In genomic region chr3:9834520-9835380, GRCh38 we compare ENCODE assay signal across 27 cellular contexts. TPM values are rescaled to one million over a fixed set of nuclear protein-coding genes. Genes with fewer than 3 reads are reported as not detected.
A peak's percentile ranks its signal among the peaks of the same experiment; 100 is the strongest.
DNase-seq lines count a peak whose midpoint lies in the region; ATAC-seq, FAIRE-seq and TF ChIP-seq lines count a peak whose summit lies in the region.
"Had no signal": no experiment of that assay in that cellular context is flagged by ENCODE, and none has a peak within 500 bp of the region (broad histone marks: within the 10 kb centered on the region; RNA-seq: fewer than 3 reads in every experiment).

No MANE protein-coding gene starts in this region.

- no peak for ATAC-seq in K562
- ATAC-seq in activated T-cell treated with anti-CD3 and anti-CD28 coated beads, Interleukin-2, amount 50 U/mL, for 4 hours, result no peak
- no peak for ATAC-seq in CD8-positive, alpha-beta T cell

- H3K9me1 ChIP-seq in K562 (ENCODE audit: control insufficient read depth, insufficient read depth, low read length), result no peaks in the 10 kb centered on the region

- H3K4me3 ChIP-seq in mammary epithelial cell (replicated peaks in 1 of 3; ENCODE audit: insufficient read depth in 1 of 3, low read depth in 2 of 3, low read length in 3 of 3), result no peak overlapping the region
- H3K4me3 ChIP-seq in K562, result no peak overlapping the region
- H3K4me3 ChIP-seq in osteoblast (ENCODE audit: insufficient read depth, low read length), result no peak overlapping the region
- no peak overlapping the region for H3K4me3 ChIP-seq in CD8-positive, alpha-beta T cell (ENCODE audit: low read depth, low read length)

- H3K27ac ChIP-seq in mammary epithelial cell (ENCODE audit: insufficient read depth, low read depth, low read length) (no peak overlapping the region), K562 (ENCODE audit: extremely low read depth, low read depth, low read length) (no peak overlapping the region), osteoblast (ENCODE audit: low read depth, low read length) (no peak overlapping the region)
- no peak overlapping the region for H3K27ac ChIP-seq in CD8-positive, alpha-beta T cell (ENCODE audit: low read depth, low read length)

- dilution Hi-C loops in mammary epithelial cell (cut with HindIII; ENCODE audit: low sequenced_read_pairs), result no loop called here

- no peak for FAIRE-seq in K562 (lab: Jason Lieb, UNC)
- FAIRE-seq: D721Med, GM18507, H54, HTR-8/SVneo had no signal

- H3K4me1 ChIP-seq in mammary epithelial cell (ENCODE audit: insufficient read depth, low read length), result no peaks in the 10 kb centered on the region
- peaks cover 0 to 8% of the 10 kb centered on the region in 2 experiments; a peak in 1 of 5 replicates for H3K4me1 ChIP-seq in K562 (replicated peaks in 1 of 2; ENCODE audit: control insufficient read depth in 2 of 2, insufficient read depth in 2 of 2, low read length in 2 of 2)
- H3K4me1 ChIP-seq in osteoblast (ENCODE audit: insufficient read depth, low read length), result no peaks in the 10 kb centered on the region
- H3K4me1 ChIP-seq in CD8-positive, alpha-beta T cell (ENCODE audit: insufficient read depth, low read length), result peaks cover 6% of the 10 kb centered on the region

- H3K9me3 ChIP-seq in mammary epithelial cell (replicated peaks; ENCODE audit: insufficient read depth, low read length) (no peaks in the 10 kb centered on the region), K562 (replicated peaks; ENCODE audit: control insufficient read depth, insufficient read depth, low read depth, low read length) (no peaks in the 10 kb centered on the region), osteoblast (ENCODE audit: low read depth, low read length) (no peaks in the 10 kb centered on the region)
- H3K9me3 ChIP-seq in CD8-positive, alpha-beta T cell (ENCODE audit: low read length), result no peaks in the 10 kb centered on the region

- intact Hi-C loops in MCF 10A (cut with micrococcal nuclease), result no loop called here
- intact Hi-C loops in mammary epithelial cell (cut with micrococcal nuclease), result no loop called here
- intact Hi-C loops in K562 (cut with micrococcal nuclease), result no loop called here
- intact Hi-C loops in CD8-positive, alpha-beta T cell (cut with DNase I, micrococcal nuclease), result no loop called here

- DNase-seq in MCF 10A (ENCODE audit: unreplicated experiment) (no peak), mammary epithelial cell (no peak), K562 (ENCODE audit: extremely low read depth in 1 of 4, low spot score in 3 of 4) (no peak), osteoblast (ENCODE audit: insufficient read length, low spot score, missing footprints) (peak; percentile 62), hepatic stellate cell (ENCODE audit: low spot score) (no peak)
- DNase-seq in activated T-cell treated with anti-CD3 and anti-CD28 coated beads, Interleukin-2, amount 50 U/mL, for 4 hours, result no peak
- no peak for DNase-seq in CD8-positive, alpha-beta T cell
- DNase-seq: 8988T; ACHN; CD4-positive, CD25-positive, alpha-beta regulatory T cell; KG1; MM.1S; NCI-H1048; NCI-H1417; NCI-H1694 treated with DMSO at 0.1 percent for 48 hours; NCI-H2081; NCI-H2227 treated with DMSO at 0.1 percent for 48 hours; NCI-H510A; NCI-H69; RPMI8226; SHP77 treated with DMSO at 0.1 percent for 48 hours had no signal

- POLR2A ChIA-PET in MCF 10A (lab: Yijun Ruan, JAX), result interaction anchor here (0.6 to 1.6 kb wide), 3 partner anchors 10 to 149 kb away, joined by 3 read pairs; no protein-coding TSS in a partner anchor
- POLR2A ChIA-PET in K562 (lab: Yijun Ruan, JAX), result interaction anchor here (0.6 to 2.1 kb wide), 6 partner anchors 9 to 148 kb away, joined by 3 to 11 read pairs (median 4); partner anchors contain the start of genes ARPC4 and RPUSD3
- POLR2A ChIA-PET in CD8-positive, alpha-beta T cell (lab: Charles Lee), result no interaction called here

- TF ChIP-seq CTCF in MCF 10A (IDR thresholded peaks at IDR 0.05; ENCODE audit: unreplicated experiment) (no peak), mammary epithelial cell (conservative IDR thresholded peaks at IDR 0.05 in 1 of 2, IDR thresholded peaks at IDR 0.05 in 1 of 2; ENCODE audit: extremely low read depth in 1 of 2, insufficient read depth in 1 of 2, low read depth in 1 of 2, low read length in 2 of 2) (no peak), K562 (IDR thresholded peaks at IDR 0.05 in 2 of 3, conservative IDR thresholded peaks at IDR 0.05 in 1 of 3; ENCODE audit: insufficient read depth in 2 of 3, low read depth in 1 of 3, low read length in 3 of 3) (no peak; a peak in 1 of 6 replicates), osteoblast (IDR thresholded peaks at IDR 0.05; ENCODE audit: extremely low read depth, low read depth, low read length) (no peak)
- no peak for TF ChIP-seq CTCF in CD8-positive, alpha-beta T cell (IDR thresholded peaks at IDR 0.05)

- BruUV-seq in MCF 10A (replicated peaks; lab: Mats Ljungman, UMichigan) (no TSS peak), mammary epithelial cell (replicated peaks; lab: Mats Ljungman, UMichigan) (no TSS peak), K562 (replicated peaks; lab: Mats Ljungman, UMichigan) (no TSS peak)

- H3K27me3 Mint-ChIP-seq in MCF 10A (ENCODE audit: insufficient read depth, unreplicated experiment), result no peaks in the 10 kb centered on the region
- no peaks in the 10 kb centered on the region for H3K27me3 Mint-ChIP-seq in activated T-cell treated with anti-CD3 and anti-CD28 coated beads, Interleukin-2, amount 50 U/mL, for 4 hours (ENCODE audit: low read depth)
- no peaks in the 10 kb centered on the region for H3K27me3 Mint-ChIP-seq in CD8-positive, alpha-beta T cell (ENCODE audit: low read depth)
- H3K27me3 Mint-ChIP-seq: CD4-positive, CD25-positive, alpha-beta regulatory T cell had no signal

- no peaks in the 10 kb centered on the region for H3K9me3 Mint-ChIP-seq in MCF 10A (ENCODE audit: unreplicated experiment)
- no peaks in the 10 kb centered on the region for H3K9me3 Mint-ChIP-seq in activated T-cell treated with anti-CD3 and anti-CD28 coated beads, Interleukin-2, amount 50 U/mL, for 4 hours
- H3K9me3 Mint-ChIP-seq in CD8-positive, alpha-beta T cell, result no peaks in the 10 kb centered on the region
- H3K9me3 Mint-ChIP-seq: CD4-positive, CD25-positive, alpha-beta regulatory T cell had no signal

- 81% methylated on average over 12 of the region's 18 CpGs for WGBS in mammary epithelial cell (ENCODE audit: low coverage, missing lambda C conversion rate)
- 83% methylated on average over 18 of the region's 18 CpGs for WGBS in K562 (ENCODE audit: insufficient coverage, low coverage, missing lambda C conversion rate)

- H3K36me3 Mint-ChIP-seq in MCF 10A (ENCODE audit: insufficient read depth, unreplicated experiment), result peaks cover 18% of the 10 kb centered on the region
- H3K36me3 Mint-ChIP-seq in activated T-cell treated with anti-CD3 and anti-CD28 coated beads, Interleukin-2, amount 50 U/mL, for 4 hours (ENCODE audit: insufficient read depth), result peaks cover 8% of the 10 kb centered on the region
- peaks cover 55% of the 10 kb centered on the region for H3K36me3 Mint-ChIP-seq in CD8-positive, alpha-beta T cell

- CTCF ChIA-PET in MCF 10A (lab: Yijun Ruan, JAX), result interaction anchor here (0.6 kb wide), 2 partner anchors 79 to 124 kb away, joined by 4 read pairs; no protein-coding TSS in a partner anchor
- CTCF ChIA-PET in mammary epithelial cell (lab: Charles Lee; ENCODE audit: low non-redundant PET), result no interaction called here
- CTCF ChIA-PET in K562 (lab: Yijun Ruan, JAX; ENCODE audit: low intra/inter-chr PET ratio), result no interaction called here
- CTCF ChIA-PET in CD8-positive, alpha-beta T cell (lab: Charles Lee), result interaction anchor here (1.2 kb wide), 1 partner anchor 9 kb away, joined by 5 read pairs; the partner anchor contains the start of gene RPUSD3

- H3K4me3 Mint-ChIP-seq in MCF 10A (ENCODE audit: unreplicated experiment), result no peak overlapping the region
- no peak overlapping the region for H3K4me3 Mint-ChIP-seq in activated T-cell treated with anti-CD3 and anti-CD28 coated beads, Interleukin-2, amount 50 U/mL, for 4 hours
- H3K4me3 Mint-ChIP-seq in CD8-positive, alpha-beta T cell, result no peak overlapping the region

- in situ Hi-C loops in mammary epithelial cell (cut with MboI; ENCODE audit: low sequenced_read_pairs in 2 of 2), result loop anchor here in 1 of 2 donors (10.0 kb wide), 1 partner anchor 110 kb away; no protein-coding TSS in a partner anchor
- in situ Hi-C loops in K562 (cut with MboI), result loop anchor here (25.0 kb wide), 1 partner anchor 903 kb away; no protein-coding TSS in a partner anchor

- H2AFZ ChIP-seq in mammary epithelial cell (ENCODE audit: low read depth, low read length), result no peak overlapping the region
- no peak overlapping the region for H2AFZ ChIP-seq in K562 (ENCODE audit: low read depth, low read length)
- no peak overlapping the region for H2AFZ ChIP-seq in osteoblast (ENCODE audit: low read length)

- no peak overlapping the region for H3K4me2 ChIP-seq in mammary epithelial cell (ENCODE audit: insufficient read depth, low read depth, low read length)
- H3K4me2 ChIP-seq in K562 (ENCODE audit: insufficient read depth, low read length), result no peak overlapping the region
- H3K4me2 ChIP-seq in osteoblast (ENCODE audit: insufficient read depth, low read length), result no peak overlapping the region

- H3K79me2 ChIP-seq in mammary epithelial cell (ENCODE audit: insufficient read depth, low read length) (no peaks in the 10 kb centered on the region), K562 (ENCODE audit: control insufficient read depth, insufficient read depth, low read length) (no peaks in the 10 kb centered on the region), osteoblast (ENCODE audit: insufficient read depth, low read length) (no peaks in the 10 kb centered on the region)

- TF ChIP-seq POLR2A in K562 (conservative IDR thresholded peaks at IDR 0.05), result no peak

- no peak for TF ChIP-seq EP300 in K562 (IDR thresholded peaks at IDR 0.05; ENCODE audit: low read length)

- H3K36me3 ChIP-seq in mammary epithelial cell (ENCODE audit: insufficient read depth, low read length), result no peaks in the 10 kb centered on the region
- peaks cover 81% of the 10 kb centered on the region for H3K36me3 ChIP-seq in K562 (ENCODE audit: control insufficient read depth, insufficient read depth, low read length)
- peaks cover 49% of the 10 kb centered on the region for H3K36me3 ChIP-seq in osteoblast (ENCODE audit: insufficient read depth, low read length)
- peaks cover 11% of the 10 kb centered on the region for H3K36me3 ChIP-seq in CD8-positive, alpha-beta T cell (ENCODE audit: insufficient read depth, low read length)

- H3K27me3 ChIP-seq in mammary epithelial cell (ENCODE audit: insufficient read depth, low read length) (no peaks in the 10 kb centered on the region), K562 (ENCODE audit: control insufficient read depth in 2 of 2, insufficient read depth in 2 of 2, low read length in 2 of 2) (no peaks in the 10 kb centered on the region), osteoblast (ENCODE audit: insufficient read depth, low read length) (no peaks in the 10 kb centered on the region)
- H3K27me3 ChIP-seq in CD8-positive, alpha-beta T cell (ENCODE audit: insufficient read depth, low read length), result no peaks in the 10 kb centered on the region

- H4K20me1 ChIP-seq in mammary epithelial cell (ENCODE audit: insufficient read depth, low read length) (no peaks in the 10 kb centered on the region), K562 (replicated peaks; ENCODE audit: control insufficient read depth, insufficient read depth, low read length) (peaks cover 4% of the 10 kb centered on the region; the same call in 1 of the 2 replicates), osteoblast (ENCODE audit: insufficient read depth, low read length) (no peaks in the 10 kb centered on the region)

- peak overlapping the region; percentile 30 for H3K27ac Mint-ChIP-seq in MCF 10A (ENCODE audit: low read depth, unreplicated experiment)
- no peak overlapping the region for H3K27ac Mint-ChIP-seq in CD8-positive, alpha-beta T cell

- no peak overlapping the region for H3K9ac ChIP-seq in mammary epithelial cell (ENCODE audit: insufficient read depth, low read length)
- peak overlapping the region in 1 of 2 experiments; percentile 15; a peak in 1 of 4 replicates for H3K9ac ChIP-seq in K562 (ENCODE audit: insufficient read depth in 1 of 2, low read depth in 2 of 2, low read length in 2 of 2)

- no peaks in the 10 kb centered on the region for H3K4me1 Mint-ChIP-seq in MCF 10A (ENCODE audit: insufficient read depth, unreplicated experiment)
- peaks cover 6% of the 10 kb centered on the region for H3K4me1 Mint-ChIP-seq in activated T-cell treated with anti-CD3 and anti-CD28 coated beads, Interleukin-2, amount 50 U/mL, for 4 hours (ENCODE audit: low read depth)
- peaks cover 7% of the 10 kb centered on the region for H3K4me1 Mint-ChIP-seq in CD8-positive, alpha-beta T cell (ENCODE audit: low read depth)

- no peak for TF ChIP-seq RAD21 in K562 (CRISPR knock-in tag; conservative IDR thresholded peaks at IDR 0.05 in 1 of 2, IDR thresholded peaks at IDR 0.05 in 1 of 2)

RNA-seq across cellular contexts. Expression of gene RPUSD3, which starts 9.1 kb away (rescaled TPM):
- total RNA-seq in MCF 10A (2022) (40.3 and 40.7 TPM in 2 replicates), mammary epithelial cell (10 to 100 TPM; 35.0 to 40.8 TPM), K562 (2014; rRNA removed) (73.0 and 90.5 TPM in 2 replicates), K562 (2014; rRNA removed; fragmentation: Illumina TruSeq; extraction: Trizol) (44.3 and 55.8 TPM in 2 replicates), K562 (2015; rRNA removed; fragmentation: Illumina TruSeq; extraction: Trizol) (51.5 and 59.3 TPM in 2 replicates), K562 (2021) (99.0 and 100 TPM in 2 replicates), osteoblast (18.6 and 19.2 TPM in 2 replicates)
- polyA plus RNA-seq in mammary epithelial cell (57.7 TPM), K562 (2011; rRNA removed) (56.1 and 104 TPM in 2 replicates), K562 (2014; fragmentation: Illumina TruSeq; extraction: Trizol) (98.2 and 119 TPM in 2 replicates), K562 (2014; fragmentation: Nextera tagmentation; extraction: Ambion mirVana) (10 to 100 TPM; 13.8 to 26.4 TPM), K562 (2014; rRNA removed) (66.6 and 76.8 TPM in 2 replicates)
- 27.1 TPM for polyA minus RNA-seq in mammary epithelial cell
- 79.3 and 118 TPM in 2 replicates for total RNA-seq in K562 (2011; cell fraction: chromatin; rRNA removed; ENCODE audit: low replicate concordance)
- total RNA-seq in K562 (2011; cell fraction: nucleolus; rRNA removed), result 76.7 and 80.0 TPM in 2 replicates
- total RNA-seq in K562 (2011; cell fraction: nucleoplasm; rRNA removed), result 76.9 and 87.5 TPM in 2 replicates
- polyA plus RNA-seq in K562 (2011; cell fraction: cytosol; rRNA removed), result 77.0 and 146 TPM in 2 replicates
- polyA plus RNA-seq in K562 (2011; cell fraction: nucleus; rRNA removed), result 62.9 and 99.5 TPM in 2 replicates
- 69.4 and 77.4 TPM in 2 replicates for polyA plus RNA-seq in K562 (2012)
- polyA minus RNA-seq in K562 (2011; rRNA and poly(A)+ RNA removed), result 42.4 and 42.7 TPM in 2 replicates
- 33.5 and 40.3 TPM in 2 replicates for polyA minus RNA-seq in K562 (2011; cell fraction: cytosol; rRNA and poly(A)+ RNA removed)
- 26.7 and 27.1 TPM in 2 replicates for polyA minus RNA-seq in K562 (2011; cell fraction: nucleus; rRNA and poly(A)+ RNA removed)
- total RNA-seq in activated T-cell treated with anti-CD3 and anti-CD28 coated beads, Interleukin-2, amount 50 U/mL, for 4 hours, result 10 to 100 TPM; 56.5 to 70.3 (median 69.0) TPM
- total RNA-seq in CD8-positive, alpha-beta T cell, result 1 to 10 TPM; 5.3 to 6.4 TPM

RNA-seq across cellular contexts. Expression of gene TTLL3, which starts 24.7 kb away (rescaled TPM):
- total RNA-seq in MCF 10A (2022) (14.6 and 16.6 TPM in 2 replicates), mammary epithelial cell (10 to 100 TPM; 15.8 to 33.3 TPM), K562 (2014; rRNA removed) (30.7 and 34.0 TPM in 2 replicates), K562 (2014; rRNA removed; fragmentation: Illumina TruSeq; extraction: Trizol) (28.7 and 33.0 TPM in 2 replicates), K562 (2015; rRNA removed; fragmentation: Illumina TruSeq; extraction: Trizol) (31.6 and 33.2 TPM in 2 replicates), K562 (2021) (53.7 and 63.6 TPM in 2 replicates), osteoblast (31.1 and 33.9 TPM in 2 replicates)
- polyA plus RNA-seq in mammary epithelial cell (6.9 TPM), K562 (2011; rRNA removed) (95.8 and 120 TPM in 2 replicates), K562 (2014; fragmentation: Illumina TruSeq; extraction: Trizol) (53.8 and 60.9 TPM in 2 replicates), K562 (2014; fragmentation: Nextera tagmentation; extraction: Ambion mirVana) (10 to 100 TPM in 1 of 2 experiments, 1 to 10 TPM in 1; 8.9 to 11.6 TPM), K562 (2014; rRNA removed) (72.7 and 106 TPM in 2 replicates)
- 1.2 TPM for polyA minus RNA-seq in mammary epithelial cell
- total RNA-seq in K562 (2011; cell fraction: chromatin; rRNA removed; ENCODE audit: low replicate concordance), result 652 and 1,082 TPM in 2 replicates
- 407 and 449 TPM in 2 replicates for total RNA-seq in K562 (2011; cell fraction: nucleolus; rRNA removed)
- total RNA-seq in K562 (2011; cell fraction: nucleoplasm; rRNA removed), result 488 and 686 TPM in 2 replicates
- 71.0 and 73.2 TPM in 2 replicates for polyA plus RNA-seq in K562 (2011; cell fraction: cytosol; rRNA removed)
- 641 and 948 TPM in 2 replicates for polyA plus RNA-seq in K562 (2011; cell fraction: nucleus; rRNA removed)
- polyA plus RNA-seq in K562 (2012), result 65.7 and 182 TPM in 2 replicates
- 99.7 and 103 TPM in 2 replicates for polyA minus RNA-seq in K562 (2011; rRNA and poly(A)+ RNA removed)
- 19.4 and 21.8 TPM in 2 replicates for polyA minus RNA-seq in K562 (2011; cell fraction: cytosol; rRNA and poly(A)+ RNA removed)
- polyA minus RNA-seq in K562 (2011; cell fraction: nucleus; rRNA and poly(A)+ RNA removed), result 133 and 150 TPM in 2 replicates
- total RNA-seq in activated T-cell treated with anti-CD3 and anti-CD28 coated beads, Interleukin-2, amount 50 U/mL, for 4 hours, result 10 to 100 TPM in 2 of 3 donors, 1 to 10 TPM in 1; 9.2 to 13.5 (median 11.1) TPM
- total RNA-seq in CD8-positive, alpha-beta T cell, result 10 to 100 TPM; 44.6 to 46.2 TPM

RNA-seq across cellular contexts. Expression of gene ARPC4, which starts 41.9 kb away (rescaled TPM):
- total RNA-seq in MCF 10A (2022) (122 and 132 TPM in 2 replicates), mammary epithelial cell (100 to 1,000 TPM; 135 to 202 TPM), K562 (2014; rRNA removed) (138 and 139 TPM in 2 replicates), K562 (2014; rRNA removed; fragmentation: Illumina TruSeq; extraction: Trizol) (132 and 143 TPM in 2 replicates), K562 (2015; rRNA removed; fragmentation: Illumina TruSeq; extraction: Trizol) (118 and 131 TPM in 2 replicates), K562 (2021) (153 and 154 TPM in 2 replicates), osteoblast (203 and 222 TPM in 2 replicates)
- polyA plus RNA-seq in mammary epithelial cell (267 TPM), K562 (2011; rRNA removed) (60.3 and 106 TPM in 2 replicates), K562 (2014; fragmentation: Illumina TruSeq; extraction: Trizol) (119 and 128 TPM in 2 replicates), K562 (2014; fragmentation: Nextera tagmentation; extraction: Ambion mirVana) (10 to 100 TPM; 20.1 to 28.1 TPM), K562 (2014; rRNA removed) (112 and 129 TPM in 2 replicates)
- polyA minus RNA-seq in mammary epithelial cell, result 174 TPM
- 240 and 326 TPM in 2 replicates for total RNA-seq in K562 (2011; cell fraction: chromatin; rRNA removed; ENCODE audit: low replicate concordance)
- total RNA-seq in K562 (2011; cell fraction: nucleolus; rRNA removed), result 165 and 200 TPM in 2 replicates
- total RNA-seq in K562 (2011; cell fraction: nucleoplasm; rRNA removed), result 225 and 232 TPM in 2 replicates
- polyA plus RNA-seq in K562 (2011; cell fraction: cytosol; rRNA removed), result 69.7 and 88.3 TPM in 2 replicates
- polyA plus RNA-seq in K562 (2011; cell fraction: nucleus; rRNA removed), result 76.1 and 100.0 TPM in 2 replicates
- 106 and 149 TPM in 2 replicates for polyA plus RNA-seq in K562 (2012)
- 147 and 187 TPM in 2 replicates for polyA minus RNA-seq in K562 (2011; rRNA and poly(A)+ RNA removed)
- 104 and 125 TPM in 2 replicates for polyA minus RNA-seq in K562 (2011; cell fraction: cytosol; rRNA and poly(A)+ RNA removed)
- polyA minus RNA-seq in K562 (2011; cell fraction: nucleus; rRNA and poly(A)+ RNA removed), result 79.2 and 112 TPM in 2 replicates
- total RNA-seq in activated T-cell treated with anti-CD3 and anti-CD28 coated beads, Interleukin-2, amount 50 U/mL, for 4 hours, result 100 to 1,000 TPM; 257 to 268 (median 264) TPM
- 100 to 1,000 TPM in 1 of 2 experiments, 10 to 100 TPM in 1; 97.7 to 104 TPM for total RNA-seq in CD8-positive, alpha-beta T cell

RNA-seq across cellular contexts. Expression of gene TADA3, which starts 42.5 kb away (rescaled TPM):
- total RNA-seq in MCF 10A (2022), result 72.0 and 77.1 TPM in 2 replicates
- 10 to 100 TPM; 57.5 to 75.5 TPM for total RNA-seq in mammary epithelial cell
- polyA plus RNA-seq in mammary epithelial cell, result 47.0 TPM
- polyA minus RNA-seq in mammary epithelial cell, result 54.3 TPM
- 29.0 and 52.4 TPM in 2 replicates for total RNA-seq in K562 (2011; cell fraction: chromatin; rRNA removed; ENCODE audit: low replicate concordance)
- total RNA-seq in K562 (2011; cell fraction: nucleolus; rRNA removed), result 42.1 and 48.7 TPM in 2 replicates
- 34.6 and 42.7 TPM in 2 replicates for total RNA-seq in K562 (2011; cell fraction: nucleoplasm; rRNA removed)
- 110 and 136 TPM in 2 replicates for total RNA-seq in K562 (2014; rRNA removed)
- 32.7 and 40.6 TPM in 2 replicates for total RNA-seq in K562 (2014; rRNA removed; fragmentation: Illumina TruSeq; extraction: Trizol)
- total RNA-seq in K562 (2015; rRNA removed; fragmentation: Illumina TruSeq; extraction: Trizol), result 74.5 and 74.8 TPM in 2 replicates
- 85.8 and 89.7 TPM in 2 replicates for total RNA-seq in K562 (2021)
- 60.6 and 62.8 TPM in 2 replicates for polyA plus RNA-seq in K562 (2011; rRNA removed)
- polyA plus RNA-seq in K562 (2011; cell fraction: cytosol; rRNA removed), result 74.1 and 114 TPM in 2 replicates
- 61.6 and 83.0 TPM in 2 replicates for polyA plus RNA-seq in K562 (2011; cell fraction: nucleus; rRNA removed)
- polyA plus RNA-seq in K562 (2012), result 75.7 and 143 TPM in 2 replicates
- polyA plus RNA-seq in K562 (2014; fragmentation: Illumina TruSeq; extraction: Trizol), result 97.8 and 103 TPM in 2 replicates
- polyA plus RNA-seq in K562 (2014; fragmentation: Nextera tagmentation; extraction: Ambion mirVana), result 1 to 10 TPM; 4.1 to 6.3 TPM
- 91.6 and 94.0 TPM in 2 replicates for polyA plus RNA-seq in K562 (2014; rRNA removed)
- polyA minus RNA-seq in K562 (2011; rRNA and poly(A)+ RNA removed), result 29.9 and 37.5 TPM in 2 replicates
- polyA minus RNA-seq in K562 (2011; cell fraction: cytosol; rRNA and poly(A)+ RNA removed), result 52.9 and 57.8 TPM in 2 replicates
- polyA minus RNA-seq in K562 (2011; cell fraction: nucleus; rRNA and poly(A)+ RNA removed), result 19.1 and 22.5 TPM in 2 replicates
- total RNA-seq in osteoblast, result 88.4 and 102 TPM in 2 replicates
- total RNA-seq in activated T-cell treated with anti-CD3 and anti-CD28 coated beads, Interleukin-2, amount 50 U/mL, for 4 hours, result 10 to 100 TPM; 39.3 to 42.0 (median 40.2) TPM
- total RNA-seq in CD8-positive, alpha-beta T cell, result 10 to 100 TPM in 1 of 2 experiments, 1 to 10 TPM in 1; 9.5 to 11.0 TPM

RNA-seq across cellular contexts. Expression of gene CIDEC, which starts 45.3 kb away (rescaled TPM):
- total RNA-seq in MCF 10A (2022) (not detected in 2 replicates), mammary epithelial cell (under 1 TPM in 1 of 2 donors, not detected in 1; 0.17 TPM), K562 (2014; rRNA removed) (not detected in 2 replicates), K562 (2014; rRNA removed; fragmentation: Illumina TruSeq; extraction: Trizol) (not detected in 2 replicates), K562 (2015; rRNA removed; fragmentation: Illumina TruSeq; extraction: Trizol) (not detected in 2 replicates), K562 (2021) (not detected in 2 replicates), osteoblast (not detected in 2 replicates)
- polyA plus RNA-seq in mammary epithelial cell (0.06 TPM), K562 (2011; rRNA removed) (not detected in 2 replicates), K562 (2014; fragmentation: Illumina TruSeq; extraction: Trizol) (not detected in 2 replicates), K562 (2014; fragmentation: Nextera tagmentation; extraction: Ambion mirVana) (not detected), K562 (2014; rRNA removed) (not detected in 2 replicates)
- not detected for polyA minus RNA-seq in mammary epithelial cell
- total RNA-seq in K562 (2011; cell fraction: chromatin; rRNA removed; ENCODE audit: low replicate concordance), result not detected in 2 replicates
- total RNA-seq in K562 (2011; cell fraction: nucleolus; rRNA removed), result not detected in 2 replicates
- not detected in 2 replicates for total RNA-seq in K562 (2011; cell fraction: nucleoplasm; rRNA removed)
- 0.09 and 0.39 TPM in 2 replicates for polyA plus RNA-seq in K562 (2011; cell fraction: cytosol; rRNA removed)
- not detected in 2 replicates for polyA plus RNA-seq in K562 (2011; cell fraction: nucleus; rRNA removed)
- not detected in 2 replicates for polyA plus RNA-seq in K562 (2012)
- polyA minus RNA-seq in K562 (2011; rRNA and poly(A)+ RNA removed), result not detected in 2 replicates
- not detected in 2 replicates for polyA minus RNA-seq in K562 (2011; cell fraction: cytosol; rRNA and poly(A)+ RNA removed)
- not detected in 2 replicates for polyA minus RNA-seq in K562 (2011; cell fraction: nucleus; rRNA and poly(A)+ RNA removed)
- total RNA-seq in activated T-cell treated with anti-CD3 and anti-CD28 coated beads, Interleukin-2, amount 50 U/mL, for 4 hours, result not detected
- not detected for total RNA-seq in CD8-positive, alpha-beta T cell
- total RNA-seq: CD4-positive, CD25-positive, alpha-beta regulatory T cell; Daoy; G401 had no signal
- polyA plus RNA-seq: CD4-positive, CD25-positive, alpha-beta regulatory T cell had no signal

Comparison
In these comparisons a context has a peak if more than half of its experiments do, and no peak if none do; other contexts are left out.
1. CTCF ChIA-PET loops: an anchor here in MCF 10A (0.6 kb wide) and CD8-positive, alpha-beta T cell (1.2 kb wide); none called in mammary epithelial cell and K562.